ENCODE assay signal across 2 cellular contexts in the genomic region with DNA sequence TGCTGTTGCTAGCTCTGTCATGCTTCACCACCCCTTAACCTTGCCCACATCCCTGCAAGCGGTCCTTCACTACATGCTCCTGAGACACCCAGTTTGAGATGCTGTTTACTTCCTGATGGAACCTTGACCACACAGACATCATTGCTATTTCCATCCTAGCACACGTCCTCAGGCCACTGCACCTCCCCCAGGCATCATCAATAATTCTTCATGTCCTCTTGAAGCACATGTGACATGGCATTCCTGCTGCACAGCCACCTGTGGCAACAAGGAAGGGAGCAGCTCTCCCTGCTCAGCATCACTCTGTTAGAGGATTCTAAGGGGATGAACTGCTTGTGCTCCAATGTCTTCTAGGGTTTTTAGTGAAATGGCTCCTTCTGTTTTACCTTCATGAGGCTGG.
TF ChIP-seq lines count a peak whose summit lies in the region.

No MANE protein-coding gene starts in this region.

TF ChIP-seq in IMR-90, 13 proteins besides CTCF, POLR2A, EP300 and RAD21:
- TF ChIP-seq MXI1 (IDR thresholded peaks at IDR 0.05; ENCODE audit: borderline replicate concordance, low read depth, low read length), result no peak
- TF ChIP-seq NFE2L2 (IDR thresholded peaks at IDR 0.05; ENCODE audit: low read depth, low read length), result no peak
- TF ChIP-seq, protein P1, sequence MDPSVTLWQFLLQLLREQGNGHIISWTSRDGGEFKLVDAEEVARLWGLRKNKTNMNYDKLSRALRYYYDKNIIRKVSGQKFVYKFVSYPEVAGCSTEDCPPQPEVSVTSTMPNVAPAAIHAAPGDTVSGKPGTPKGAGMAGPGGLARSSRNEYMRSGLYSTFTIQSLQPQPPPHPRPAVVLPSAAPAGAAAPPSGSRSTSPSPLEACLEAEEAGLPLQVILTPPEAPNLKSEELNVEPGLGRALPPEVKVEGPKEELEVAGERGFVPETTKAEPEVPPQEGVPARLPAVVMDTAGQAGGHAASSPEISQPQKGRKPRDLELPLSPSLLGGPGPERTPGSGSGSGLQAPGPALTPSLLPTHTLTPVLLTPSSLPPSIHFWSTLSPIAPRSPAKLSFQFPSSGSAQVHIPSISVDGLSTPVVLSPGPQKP (IDR thresholded peaks at IDR 0.05; ENCODE audit: borderline replicate concordance, low read depth, low read length), result no peak
- no peak for TF ChIP-seq BHLHE40 (IDR thresholded peaks at IDR 0.05; ENCODE audit: low read depth, low read length)
- TF ChIP-seq CEBPB (IDR thresholded peaks at IDR 0.05; ENCODE audit: low read depth, low read length), result no peak
- no peak for TF ChIP-seq CHD1 (IDR thresholded peaks at IDR 0.05; ENCODE audit: low read depth, low read length)
- no peak for TF ChIP-seq FOS (IDR thresholded peaks at IDR 0.05; ENCODE audit: low read depth, low read length)
- no peak for TF ChIP-seq MAFK (IDR thresholded peaks at IDR 0.05; ENCODE audit: low read depth, low read length)
- TF ChIP-seq RFX5 (IDR thresholded peaks at IDR 0.05; ENCODE audit: low read depth, low read length), result no peak

TF ChIP-seq in K562, 482 proteins besides CTCF, POLR2A, EP300 and RAD21:
- TF ChIP-seq ZNF224 (CRISPR knock-in tag; IDR thresholded peaks at IDR 0.05) (no peak), STAT5A (IDR thresholded peaks at IDR 0.05; ENCODE audit: borderline replicate concordance, low read length) (no peak), NR2F6 (CRISPR knock-in tag; IDR thresholded peaks at IDR 0.05) (no peak), CCNT2 (IDR thresholded peaks at IDR 0.05; ENCODE audit: borderline replicate concordance, extremely low read depth, insufficient read length, low read depth, low read length) (no peak), MTA1 (IDR thresholded peaks at IDR 0.05; ENCODE audit: borderline replicate concordance) (no peak), GTF2A2 (tag; IDR thresholded peaks at IDR 0.05) (no peak), DIDO1 (tag; IDR thresholded peaks at IDR 0.05; ENCODE audit: low read depth) (no peak), ZSCAN32 (CRISPR knock-in tag; IDR thresholded peaks at IDR 0.05) (no peak), DDX20 (tag; IDR thresholded peaks at IDR 0.05; ENCODE audit: low read depth) (no peak), PHB (CRISPR knock-in tag; IDR thresholded peaks at IDR 0.05) (no peak), ZNF766 (CRISPR knock-in tag; conservative IDR thresholded peaks at IDR 0.05) (no peak), PREB (CRISPR knock-in tag; IDR thresholded peaks at IDR 0.05) (no peak), U2AF1 (optimal IDR thresholded peaks at IDR 0.05; ENCODE audit: low read depth, low read length) (no peak), POLR2H (tag; IDR thresholded peaks at IDR 0.05; ENCODE audit: low read depth) (no peak), ZNF41 (CRISPR knock-in tag; conservative IDR thresholded peaks at IDR 0.05) (no peak), ZNF146 (CRISPR knock-in tag; IDR thresholded peaks at IDR 0.05; ENCODE audit: unreplicated experiment) (no peak), ZNF175 (CRISPR knock-in tag; IDR thresholded peaks at IDR 0.05; ENCODE audit: low read depth) (no peak), SMAD2 (IDR thresholded peaks at IDR 0.05; ENCODE audit: low read depth, low read length) (no peak), SRSF3 (IDR thresholded peaks at IDR 0.05; ENCODE audit: insufficient read depth, low read length) (no peak)
- TF ChIP-seq, protein P2, sequence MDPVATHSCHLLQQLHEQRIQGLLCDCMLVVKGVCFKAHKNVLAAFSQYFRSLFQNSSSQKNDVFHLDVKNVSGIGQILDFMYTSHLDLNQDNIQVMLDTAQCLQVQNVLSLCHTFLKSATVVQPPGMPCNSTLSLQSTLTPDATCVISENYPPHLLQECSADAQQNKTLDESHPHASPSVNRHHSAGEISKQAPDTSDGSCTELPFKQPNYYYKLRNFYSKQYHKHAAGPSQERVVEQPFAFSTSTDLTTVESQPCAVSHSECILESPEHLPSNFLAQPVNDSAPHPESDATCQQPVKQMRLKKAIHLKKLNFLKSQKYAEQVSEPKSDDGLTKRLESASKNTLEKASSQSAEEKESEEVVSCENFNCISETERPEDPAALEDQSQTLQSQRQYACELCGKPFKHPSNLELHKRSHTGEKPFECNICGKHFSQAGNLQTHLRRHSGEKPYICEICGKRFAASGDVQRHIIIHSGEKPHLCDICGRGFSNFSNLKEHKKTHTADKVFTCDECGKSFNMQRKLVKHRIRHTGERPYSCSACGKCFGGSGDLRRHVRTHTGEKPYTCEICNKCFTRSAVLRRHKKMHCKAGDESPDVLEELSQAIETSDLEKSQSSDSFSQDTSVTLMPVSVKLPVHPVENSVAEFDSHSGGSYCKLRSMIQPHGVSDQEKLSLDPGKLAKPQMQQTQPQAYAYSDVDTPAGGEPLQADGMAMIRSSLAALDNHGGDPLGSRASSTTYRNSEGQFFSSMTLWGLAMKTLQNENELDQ (CRISPR knock-in tag; IDR thresholded peaks at IDR 0.05; ENCODE audit: borderline replicate concordance), result no peak
TF ChIP-seq in K562: peak in this region for 0.
